25 cellular contexts compared by ENCODE assay signal in genomic region chr17:16354585-16354984, GRCh38. TPM values are rescaled to one million over a fixed set of nuclear protein-coding genes. Genes with fewer than 3 reads are reported as not detected.
A peak's percentile ranks its signal among the peaks of the same experiment; 100 is the strongest.
DNase-seq lines count a peak whose midpoint lies in the region; ATAC-seq, FAIRE-seq and TF ChIP-seq lines count a peak whose summit lies in the region.
"Had no signal": no experiment of that assay in that cellular context is flagged by ENCODE, and none has a peak within 500 bp of the region (broad histone marks: within the 10 kb centered on the region; RNA-seq: fewer than 3 reads in every experiment).

No MANE protein-coding gene starts in this region.

- H3K4me3 ChIP-seq in sigmoid colon: no peak overlapping the region

- TF ChIP-seq EP300 in sigmoid colon (IDR thresholded peaks at IDR 0.05): no peak

- H3K27me3 Mint-ChIP-seq in activated naive CD4-positive, alpha-beta T cell treated with anti-CD3 and anti-CD28 coated beads, Interleukin-2, amount 50 U/mL, for 24 hours: no peaks in the 10 kb centered on the region
- no peaks in the 10 kb centered on the region for H3K27me3 Mint-ChIP-seq in IgD-negative memory B cell
- H3K27me3 Mint-ChIP-seq in glutamatergic neuron (ENCODE audit: unreplicated experiment): peaks cover 17% of the 10 kb centered on the region

- H3K27ac ChIP-seq in sigmoid colon: no peak overlapping the region
- H3K27ac ChIP-seq: brain microvascular endothelial cell, esophagus squamous epithelium, thoracic aorta had no signal

- CTCF ChIA-PET in GM10248 (lab: Yijun Ruan, JAX): interaction anchor here (0.9 to 3.2 kb wide), 4 partner anchors 9 to 167 kb away, joined by 3 to 20 read pairs (median 10); no protein-coding TSS in a partner anchor

- no peaks in the 10 kb centered on the region for H3K27me3 ChIP-seq in sigmoid colon
- H3K27me3 ChIP-seq: brain microvascular endothelial cell, dorsolateral prefrontal cortex had no signal

- H3K4me3 Mint-ChIP-seq in activated naive CD4-positive, alpha-beta T cell treated with anti-CD3 and anti-CD28 coated beads, Interleukin-2, amount 50 U/mL, for 24 hours: peak overlapping the region; percentile 47
- peak overlapping the region; percentile 59 to 77 (median 68) for H3K4me3 Mint-ChIP-seq in IgD-negative memory B cell
- H3K4me3 Mint-ChIP-seq in glutamatergic neuron (ENCODE audit: unreplicated experiment): peak overlapping the region; percentile 75

- WGBS in sigmoid colon, 2 donors: 93 to 98% methylated on average over 14 of the region's 14 CpGs

- no peaks in the 10 kb centered on the region for H3K9me3 ChIP-seq in sigmoid colon
- H3K9me3 ChIP-seq: esophagus squamous epithelium, thoracic aorta had no signal

- TF ChIP-seq POLR2A in sigmoid colon (IDR thresholded peaks at IDR 0.05) (no peak), H54 (IDR thresholded peaks at IDR 0.05; ENCODE audit: low read depth, low read length) (no peak)

- H3K36me3 ChIP-seq in sigmoid colon: no peaks in the 10 kb centered on the region
- H3K36me3 ChIP-seq: thoracic aorta had no signal

- H3K27ac Mint-ChIP-seq in activated naive CD4-positive, alpha-beta T cell treated with anti-CD3 and anti-CD28 coated beads, Interleukin-2, amount 50 U/mL, for 24 hours: peak overlapping the region; percentile 51
- no peak overlapping the region for H3K27ac Mint-ChIP-seq in activated naive CD4-positive, alpha-beta T cell treated with anti-CD3 and anti-CD28 coated beads, Interleukin-2, amount 50 U/mL, for 72 hours
- H3K27ac Mint-ChIP-seq in IgD-negative memory B cell (peak overlapping the region in 1 of 3 donors; percentile 35), glutamatergic neuron (ENCODE audit: unreplicated experiment) (no peak overlapping the region)

- H3K4me1 ChIP-seq in sigmoid colon: peaks cover 0 to 14% (median 10%) of the 10 kb centered on the region in 4 donors

- intact Hi-C loops in sigmoid colon (cut with DNase I): loop anchor here (5.0 kb wide), 1 partner anchor 67 kb away; no protein-coding TSS in a partner anchor

- POLR2A ChIA-PET in GM10248 (lab: Yijun Ruan, JAX): no interaction called here

- no peaks in the 10 kb centered on the region for H3K9me3 Mint-ChIP-seq in activated naive CD4-positive, alpha-beta T cell treated with anti-CD3 and anti-CD28 coated beads, Interleukin-2, amount 50 U/mL, for 24 hours
- no peaks in the 10 kb centered on the region for H3K9me3 Mint-ChIP-seq in activated naive CD4-positive, alpha-beta T cell treated with anti-CD3 and anti-CD28 coated beads, Interleukin-2, amount 50 U/mL, for 72 hours
- H3K9me3 Mint-ChIP-seq in IgD-negative memory B cell: no peaks in the 10 kb centered on the region
- H3K9me3 Mint-ChIP-seq in glutamatergic neuron (ENCODE audit: unreplicated experiment): peaks cover 17% of the 10 kb centered on the region

- peaks cover 20% of the 10 kb centered on the region for H3K4me1 Mint-ChIP-seq in activated naive CD4-positive, alpha-beta T cell treated with anti-CD3 and anti-CD28 coated beads, Interleukin-2, amount 50 U/mL, for 24 hours
- H3K4me1 Mint-ChIP-seq in IgD-negative memory B cell (peaks cover 11 to 15% (median 14%) of the 10 kb centered on the region in 3 donors), glutamatergic neuron (ENCODE audit: low read depth, unreplicated experiment) (peaks cover 5% of the 10 kb centered on the region)

- no peak for DNase-seq in activated naive CD4-positive, alpha-beta T cell treated with anti-CD3 and anti-CD28 coated beads, Interleukin-2, amount 50 U/mL, for 72 hours (ENCODE audit: low spot score in 2 of 2)
- no peak for DNase-seq in glutamatergic neuron
- peak; percentile 14 for DNase-seq in sigmoid colon
- no peak for DNase-seq in GM10248 (ENCODE audit: extremely low spot score)
- DNase-seq in H54 (ENCODE audit: insufficient read length, low spot score): no peak
- DNase-seq in GM10266 (ENCODE audit: extremely low spot score): no peak
- DNase-seq: activated CD4-positive, alpha-beta T cell treated with anti-CD3 and anti-CD28 coated beads for 48 hours; activated gamma-delta T cell; brain microvascular endothelial cell; dorsolateral prefrontal cortex; esophagus squamous epithelium; GF-D8; islet precursor cell; mammary epithelial cell; MM.1S; NCI-H2029 treated with DMSO at 0.1 percent for 48 hours; NCI-H510A; occipital lobe; SIG-M5; T-helper 9 cell had no signal

- H3K36me3 Mint-ChIP-seq in activated naive CD4-positive, alpha-beta T cell treated with anti-CD3 and anti-CD28 coated beads, Interleukin-2, amount 50 U/mL, for 24 hours: peaks cover 1% of the 10 kb centered on the region
- H3K36me3 Mint-ChIP-seq in activated naive CD4-positive, alpha-beta T cell treated with anti-CD3 and anti-CD28 coated beads, Interleukin-2, amount 50 U/mL, for 72 hours: peaks cover 10% of the 10 kb centered on the region in 2 donors
- H3K36me3 Mint-ChIP-seq in IgD-negative memory B cell (peaks cover 4% of the 10 kb centered on the region), glutamatergic neuron (ENCODE audit: unreplicated experiment) (no peaks in the 10 kb centered on the region)

- FAIRE-seq in H54 (lab: Jason Lieb, UNC): no peak
- FAIRE-seq: D721Med had no signal

- ATAC-seq in activated naive CD4-positive, alpha-beta T cell treated with anti-CD3 and anti-CD28 coated beads, Interleukin-2, amount 50 U/mL, for 72 hours: no peak
- ATAC-seq: sciatic nerve had no signal

- TF ChIP-seq CTCF in glutamatergic neuron (IDR thresholded peaks at IDR 0.05; ENCODE audit: partially characterized antibody, unreplicated experiment) (no peak), sigmoid colon (IDR thresholded peaks at IDR 0.05) (no peak), GM10248 (IDR thresholded peaks at IDR 0.05; ENCODE audit: control extremely low read depth, extremely low read depth, low read depth, missing control alignments) (no peak), GM10266 (IDR thresholded peaks at IDR 0.05; ENCODE audit: control insufficient read depth, insufficient read depth, low read depth, missing control alignments) (no peak)

RNA-seq across cellular contexts. Expression of gene CENPV, which starts 1.3 kb away (rescaled TPM):
- 100 to 1,000 TPM in 1 of 2 donors, 10 to 100 TPM in 1; 78.7 to 115 TPM for total RNA-seq in activated naive CD4-positive, alpha-beta T cell treated with anti-CD3 and anti-CD28 coated beads, Interleukin-2, amount 50 U/mL, for 72 hours
- 17.3 TPM for polyA plus RNA-seq in IgD-negative memory B cell
- total RNA-seq in glutamatergic neuron (ENCODE audit: unreplicated experiment): 178 TPM
- 10 to 100 TPM; 12.8 to 23.8 (median 18.2) TPM for total RNA-seq in sigmoid colon
- 10 to 100 TPM; 42.3 to 62.5 (median 57.6) TPM for polyA plus RNA-seq in sigmoid colon

RNA-seq across cellular contexts. Expression of gene UBB, which starts 26.3 kb away (rescaled TPM):
- 1,000 to 10,000 TPM; 1,283 to 1,379 TPM for total RNA-seq in activated naive CD4-positive, alpha-beta T cell treated with anti-CD3 and anti-CD28 coated beads, Interleukin-2, amount 50 U/mL, for 72 hours
- 2,178 TPM for polyA plus RNA-seq in IgD-negative memory B cell
- 1,286 TPM for total RNA-seq in glutamatergic neuron (ENCODE audit: unreplicated experiment)
- total RNA-seq in sigmoid colon: 1,000 to 10,000 TPM in 3 of 4 donors, 100 to 1,000 TPM in 1; 892 to 1,272 (median 1,168) TPM
- polyA plus RNA-seq in sigmoid colon: 1,000 to 10,000 TPM in 2 of 3 donors, 100 to 1,000 TPM in 1; 939 to 2,667 (median 2,288) TPM
